Comparison of ENCODE assay signal across 1 cellular context in genomic region chr2:74815955-74816354, GRCh38.
TF ChIP-seq lines count a peak whose summit lies in the region.

No MANE protein-coding gene starts in this region.

TF ChIP-seq in HepG2, 621 proteins besides CTCF, POLR2A, EP300 and RAD21 (continued from another document):
- TF ChIP-seq, protein P1, sequence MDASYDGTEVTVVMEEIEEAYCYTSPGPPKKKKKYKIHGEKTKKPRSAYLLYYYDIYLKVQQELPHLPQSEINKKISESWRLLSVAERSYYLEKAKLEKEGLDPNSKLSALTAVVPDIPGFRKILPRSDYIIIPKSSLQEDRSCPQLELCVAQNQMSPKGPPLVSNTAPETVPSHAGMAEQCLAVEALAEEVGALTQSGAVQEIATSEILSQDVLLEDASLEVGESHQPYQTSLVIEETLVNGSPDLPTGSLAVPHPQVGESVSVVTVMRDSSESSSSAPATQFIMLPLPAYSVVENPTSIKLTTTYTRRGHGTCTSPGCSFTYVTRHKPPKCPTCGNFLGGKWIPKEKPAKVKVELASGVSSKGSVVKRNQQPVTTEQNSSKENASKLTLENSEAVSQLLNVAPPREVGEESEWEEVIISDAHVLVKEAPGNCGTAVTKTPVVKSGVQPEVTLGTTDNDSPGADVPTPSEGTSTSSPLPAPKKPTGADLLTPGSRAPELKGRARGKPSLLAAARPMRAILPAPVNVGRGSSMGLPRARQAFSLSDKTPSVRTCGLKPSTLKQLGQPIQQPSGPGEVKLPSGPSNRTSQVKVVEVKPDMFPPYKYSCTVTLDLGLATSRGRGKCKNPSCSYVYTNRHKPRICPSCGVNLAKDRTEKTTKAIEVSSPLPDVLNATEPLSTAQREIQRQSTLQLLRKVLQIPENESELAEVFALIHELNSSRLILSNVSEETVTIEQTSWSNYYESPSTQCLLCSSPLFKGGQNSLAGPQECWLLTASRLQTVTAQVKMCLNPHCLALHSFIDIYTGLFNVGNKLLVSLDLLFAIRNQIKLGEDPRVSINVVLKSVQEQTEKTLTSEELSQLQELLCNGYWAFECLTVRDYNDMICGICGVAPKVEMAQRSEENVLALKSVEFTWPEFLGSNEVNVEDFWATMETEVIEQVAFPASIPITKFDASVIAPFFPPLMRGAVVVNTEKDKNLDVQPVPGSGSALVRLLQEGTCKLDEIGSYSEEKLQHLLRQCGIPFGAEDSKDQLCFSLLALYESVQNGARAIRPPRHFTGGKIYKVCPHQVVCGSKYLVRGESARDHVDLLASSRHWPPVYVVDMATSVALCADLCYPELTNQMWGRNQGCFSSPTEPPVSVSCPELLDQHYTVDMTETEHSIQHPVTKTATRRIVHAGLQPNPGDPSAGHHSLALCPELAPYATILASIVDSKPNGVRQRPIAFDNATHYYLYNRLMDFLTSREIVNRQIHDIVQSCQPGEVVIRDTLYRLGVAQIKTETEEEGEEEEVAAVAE (CRISPR knock-in tag; IDR thresholded peaks at IDR 0.05; ENCODE audit: borderline replicate concordance): no peak
